ENCODE assay signal across 25 cellular contexts in the genomic region with DNA sequence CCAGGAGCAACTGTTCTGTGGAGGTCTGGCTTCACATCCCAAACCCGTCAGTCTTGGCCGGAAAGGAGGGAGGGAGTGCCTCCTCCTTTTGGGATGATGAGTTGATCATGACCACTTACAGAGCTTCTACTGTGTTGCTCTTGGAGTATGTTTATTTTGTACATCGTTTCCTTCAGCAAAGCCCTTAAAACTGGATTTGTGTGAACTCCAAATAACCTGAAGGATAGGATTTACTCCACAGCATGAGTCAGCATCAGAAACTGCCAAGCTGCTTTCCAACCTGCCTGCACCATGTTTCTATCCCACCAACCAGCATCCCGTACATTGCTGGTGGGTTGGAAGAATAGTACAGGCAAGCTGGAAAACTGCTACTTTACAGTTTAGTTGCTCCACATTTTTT. TPM values are rescaled to one million over a fixed set of nuclear protein-coding genes. Genes with fewer than 3 reads are reported as not detected.
DNase-seq lines count a peak whose midpoint lies in the region; ATAC-seq and TF ChIP-seq lines count a peak whose summit lies in the region.
"Had no signal": no experiment of that assay in that cellular context is flagged by ENCODE, and none has a peak within 500 bp of the region (broad histone marks: within the 10 kb centered on the region; RNA-seq: fewer than 3 reads in every experiment).

No MANE protein-coding gene starts in this region.

- no peaks in the 10 kb centered on the region for H3K4me1 ChIP-seq in testis
- H3K4me1 ChIP-seq: ascending aorta had no signal

- DNase-seq in DMS53 treated with DMSO at 0.1 percent for 48 hours (lab: John Stamatoyannopoulos, UW; ENCODE audit: unreplicated experiment) (peak; percentile 13), LHCN-M2 (ENCODE audit: low read depth) (peak; percentile 37), choroid plexus epithelial cell (ENCODE audit: low read depth) (peak; percentile 47), renal cortical epithelial cell (ENCODE audit: low read depth) (peak; percentile 26), testis (no peak), T1000 (lab: John Stamatoyannopoulos, UW) (no peak)
- DNase-seq: activated CD8-positive, alpha-beta T cell treated with anti-CD3 and anti-CD28 coated beads, Interleukin-2, amount 10 ng/mL, durations not matched to agents 7 days and 5 days; GM23248; kidney; natural killer cell; NCI-H1092 treated with DMSO at 0.1 percent for 48 hours; NCI-H187 treated with DMSO at 0.1 percent for 48 hours; NCI-H526; occipital lobe; small intestine; stimulated activated CD4-positive, alpha-beta T cell treated with anti-CD3 and anti-CD28 coated beads, Interleukin-1b, Interleukin-23, amount 100 ng/mL, for 48 hours; upper lobe of left lung had no signal

- ATAC-seq in GM18505 (IDR thresholded peaks at IDR 0.05; ENCODE audit: unreplicated experiment): no peak
- ATAC-seq: activated CD8-positive, alpha-beta T cell treated with anti-CD3 and anti-CD28 coated beads, Interleukin-2, amount 10 ng/mL, durations not matched to agents 7 days and 5 days; natural killer cell had no signal

- intact Hi-C loops in testis (cut with DNase I; ENCODE audit: low total_unique reads): no loop called here

- TF ChIP-seq CTCF in choroid plexus epithelial cell (conservative IDR thresholded peaks at IDR 0.05; ENCODE audit: low read depth, low read length) (no peak), testis (IDR thresholded peaks at IDR 0.05) (no peak)

- no peak overlapping the region for H3K4me3 ChIP-seq in choroid plexus epithelial cell (ENCODE audit: low read depth, low read length)
- H3K4me3 ChIP-seq in testis: no peak overlapping the region
- H3K4me3 ChIP-seq: ascending aorta, GM23248, upper lobe of left lung had no signal

- H3K9me3 ChIP-seq in testis: no peaks in the 10 kb centered on the region
- H3K9me3 ChIP-seq: ascending aorta, upper lobe of left lung had no signal

- H3K36me3 ChIP-seq in testis (ENCODE audit: low read depth, missing control alignments): no peaks in the 10 kb centered on the region
- H3K36me3 ChIP-seq: ascending aorta, upper lobe of left lung had no signal

- H3K27ac ChIP-seq in testis: no peak overlapping the region
- H3K27ac ChIP-seq: ascending aorta, GM23248, RWPE1, upper lobe of left lung had no signal

- 75 to 80% methylated on average over 4 of the region's 4 CpGs for WGBS in testis, 2 donors

- no peaks in the 10 kb centered on the region for H3K27me3 ChIP-seq in testis
- H3K27me3 ChIP-seq: ascending aorta, upper lobe of left lung had no signal

- TF ChIP-seq POLR2A in testis (IDR thresholded peaks at IDR 0.05) (no peak), GM18505 (IDR thresholded peaks at IDR 0.05; ENCODE audit: borderline replicate concordance, extremely low read depth, insufficient read depth, insufficient read length) (no peak)

RNA-seq across cellular contexts. Expression of a gene that starts 3.5 kb away (rescaled TPM):
- total RNA-seq in LHCN-M2 (2014; rRNA removed) (not detected in 2 replicates), renal cortical epithelial cell (not detected in 2 replicates), testis (under 1 TPM in 1 of 2 donors, not detected in 1; 0.12 TPM)
- polyA plus RNA-seq in LHCN-M2 (2012): not detected
- not detected for polyA plus RNA-seq in testis (ENCODE audit: insufficient read depth, low read depth, low replicate concordance)
- total RNA-seq: activated CD8-positive, alpha-beta T cell treated with anti-CD3 and anti-CD28 coated beads, Interleukin-2, amount 10 ng/mL, durations not matched to agents 7 days and 5 days; ascending aorta; dermis microvascular lymphatic vessel endothelial cell; GM23248; kidney; lower leg skin; natural killer cell; occipital lobe; SK-MEL-5; subcutaneous adipose tissue; T-helper 1 cell treated with Interleukin-12 subunit alpha and Interleukin-12 subunit beta and Interleukin-4 antibody, amounts not matched to agents 30 ng/mL and 1 ng/mL, for 36 hours; upper lobe of left lung had no signal
- polyA plus RNA-seq: GM23248, small intestine had no signal

RNA-seq across cellular contexts. Expression of a gene that starts 18.9 kb away (rescaled TPM):
- total RNA-seq in LHCN-M2 (2014; rRNA removed) (0.23 and 1.2 TPM in 2 replicates), renal cortical epithelial cell (0.15 and 0.17 TPM in 2 replicates), testis (under 1 TPM in 1 of 2 donors, not detected in 1; 0.50 TPM)
- polyA plus RNA-seq in LHCN-M2 (2012): 0.61 TPM
- 0.33 TPM for polyA plus RNA-seq in testis (ENCODE audit: insufficient read depth, low read depth, low replicate concordance)
- total RNA-seq: activated CD8-positive, alpha-beta T cell treated with anti-CD3 and anti-CD28 coated beads, Interleukin-2, amount 10 ng/mL, durations not matched to agents 7 days and 5 days; ascending aorta; dermis microvascular lymphatic vessel endothelial cell; kidney; lower leg skin; natural killer cell; SK-MEL-5; subcutaneous adipose tissue; T-helper 1 cell treated with Interleukin-12 subunit alpha and Interleukin-12 subunit beta and Interleukin-4 antibody, amounts not matched to agents 30 ng/mL and 1 ng/mL, for 36 hours had no signal
- polyA plus RNA-seq: small intestine had no signal

RNA-seq across cellular contexts. Expression of a gene that starts 51.6 kb away (rescaled TPM):
- total RNA-seq in LHCN-M2 (2014; rRNA removed): 14.0 and 31.9 TPM in 2 replicates
- 150 TPM for polyA plus RNA-seq in LHCN-M2 (2012)
- total RNA-seq in renal cortical epithelial cell: 296 and 646 TPM in 2 replicates
- 10 to 100 TPM; 20.4 to 79.8 TPM for total RNA-seq in testis
- polyA plus RNA-seq in testis (ENCODE audit: insufficient read depth, low read depth, low replicate concordance): 33.1 TPM

Comparison
In these comparisons a context has a peak if more than half of its experiments do, and no peak if none do; other contexts are left out.
1. DNase-seq: peak in DMS53 treated with DMSO at 0.1 percent for 48 hours (single experiment), LHCN-M2 (single experiment), choroid plexus epithelial cell (single experiment) and renal cortical epithelial cell (single experiment); none in testis (single experiment) and T1000 (single experiment).